14 cellular contexts compared by ENCODE assay signal in genomic region chr2:128302011-128302743, GRCh38. TPM values are rescaled to one million over a fixed set of nuclear protein-coding genes. Genes with fewer than 3 reads are reported as not detected.
DNase-seq lines count a peak whose midpoint lies in the region; ATAC-seq, FAIRE-seq and TF ChIP-seq lines count a peak whose summit lies in the region.
"Had no signal": no experiment of that assay in that cellular context is flagged by ENCODE, and none has a peak within 500 bp of the region (broad histone marks: within the 10 kb centered on the region; RNA-seq: fewer than 3 reads in every experiment).

No MANE protein-coding gene starts in this region.

- TF ChIP-seq EP300 in HepG2 (IDR thresholded peaks at IDR 0.05; ENCODE audit: low read depth in 2 of 2, low read length in 2 of 2) (no peak), HepG2 (CRISPR knock-in tag; IDR thresholded peaks at IDR 0.05; ENCODE audit: borderline replicate concordance) (no peak), suprapubic skin (IDR thresholded peaks at IDR 0.05) (no peak)

- POLR2A ChIA-PET in HepG2 (lab: Yijun Ruan, JAX) = no interaction called here
- POLR2A ChIA-PET in CD8-positive, alpha-beta T cell (lab: Charles Lee) = no interaction called here

- H3K4me3 ChIP-seq in brain microvascular endothelial cell (ENCODE audit: low read depth, low read length) = no peak overlapping the region
- no peak overlapping the region for H3K4me3 ChIP-seq in HepG2 (replicated peaks in 1 of 3; ENCODE audit: insufficient read depth in 1 of 3, low read depth in 2 of 3, low read length in 3 of 3)
- no peak overlapping the region for H3K4me3 ChIP-seq in suprapubic skin
- no peak overlapping the region for H3K4me3 ChIP-seq in CD8-positive, alpha-beta T cell (ENCODE audit: low read depth, low read length)
- H3K4me3 ChIP-seq: body of pancreas, prostate gland had no signal

- intact Hi-C loops in HepG2 (cut with micrococcal nuclease; ENCODE audit: unreplicated experiment) = no loop called here
- intact Hi-C loops in CD8-positive, alpha-beta T cell (cut with DNase I, micrococcal nuclease) = no loop called here

- H3K4me1 Mint-ChIP-seq in CD8-positive, alpha-beta T cell (ENCODE audit: low read depth) = peaks cover 4% of the 10 kb centered on the region

- H4K20me1 ChIP-seq in HepG2 (ENCODE audit: insufficient read depth, low read length) = peaks cover 88% of the 10 kb centered on the region

- no peak overlapping the region for H2AFZ ChIP-seq in HepG2 (ENCODE audit: low read length)

- no peak for FAIRE-seq in HepG2 (lab: Jason Lieb, UNC)

- no peak overlapping the region for H3K4me2 ChIP-seq in HepG2 (ENCODE audit: low read depth, low read length)

- TF ChIP-seq CTCF in brain microvascular endothelial cell (IDR thresholded peaks at IDR 0.05; ENCODE audit: low read depth, low read length, missing control alignments) (no peak), HepG2 (CRISPR knock-in tag; IDR thresholded peaks at IDR 0.05) (no peak), suprapubic skin (IDR thresholded peaks at IDR 0.05) (no peak)
- no peak for TF ChIP-seq CTCF in CD8-positive, alpha-beta T cell (IDR thresholded peaks at IDR 0.05)

- H3K27ac Mint-ChIP-seq in CD8-positive, alpha-beta T cell = no peak overlapping the region
- H3K27ac Mint-ChIP-seq: T-helper 17 cell had no signal

- H3K36me3 Mint-ChIP-seq in CD8-positive, alpha-beta T cell = peaks cover 2% of the 10 kb centered on the region

- CTCF ChIA-PET in HepG2 (lab: Yijun Ruan, JAX; ENCODE audit: low intra/inter-chr PET ratio, low total read pairs) = no interaction called here
- CTCF ChIA-PET in CD8-positive, alpha-beta T cell (lab: Charles Lee) = interaction anchor here (1.2 kb wide), 1 partner anchor 19 kb away, joined by 3 read pairs; no protein-coding TSS in a partner anchor

- no peak overlapping the region for H3K4me3 Mint-ChIP-seq in CD8-positive, alpha-beta T cell
- H3K4me3 Mint-ChIP-seq: stimulated activated naive CD8-positive, alpha-beta T cell treated with anti-CD3 and anti-CD28 coated beads, Interleukin-15, amount 100 ng/mL, for 72 hours; T-helper 17 cell had no signal

- H3K9ac ChIP-seq in HepG2 (ENCODE audit: insufficient read depth, low read depth, low read length) = no peak overlapping the region

- 96% methylated on average over 4 of the region's 8 CpGs for WGBS in HepG2 (ENCODE audit: low lambda C conversion rate)
- WGBS in suprapubic skin = 71% methylated on average over 6 of the region's 8 CpGs

- no peaks in the 10 kb centered on the region for H3K36me3 ChIP-seq in brain microvascular endothelial cell (replicated peaks)
- H3K36me3 ChIP-seq in HepG2 (replicated peaks in 1 of 2; ENCODE audit: control insufficient read depth in 1 of 2, insufficient read depth in 2 of 2, low read length in 2 of 2) = peaks cover 45 to 78% of the 10 kb centered on the region in 2 experiments
- no peaks in the 10 kb centered on the region for H3K36me3 ChIP-seq in suprapubic skin
- no peaks in the 10 kb centered on the region for H3K36me3 ChIP-seq in CD8-positive, alpha-beta T cell (ENCODE audit: insufficient read depth, low read length)
- H3K36me3 ChIP-seq: prostate gland had no signal

- H3K4me1 ChIP-seq in HepG2 (ENCODE audit: insufficient read depth, low read length) (peaks cover 46% of the 10 kb centered on the region), suprapubic skin (peaks cover 82% of the 10 kb centered on the region)
- H3K4me1 ChIP-seq in CD8-positive, alpha-beta T cell (ENCODE audit: insufficient read depth, low read length) = no peaks in the 10 kb centered on the region

- in situ Hi-C loops in brain microvascular endothelial cell (cut with HindIII; ENCODE audit: low pct_ligation_motif_present, low sequenced_read_pairs) = loop anchor here (25.0 kb wide), 1 partner anchor 435 kb away; no protein-coding TSS in a partner anchor
- in situ Hi-C loops in HepG2 (cut with HindIII; ENCODE audit: extremely low pct_ligation_motif_present, low pct_unique_long_range_greater_than_20kb) = no loop called here

- H3K27ac ChIP-seq in brain microvascular endothelial cell (peak overlapping the region; percentile 71), HepG2 (ENCODE audit: extremely low read length, insufficient read depth, low read length) (no peak overlapping the region), suprapubic skin (peak overlapping the region; percentile 50)
- H3K27ac ChIP-seq in CD8-positive, alpha-beta T cell (ENCODE audit: low read depth, low read length) = no peak overlapping the region
- H3K27ac ChIP-seq: epithelial cell of prostate had no signal

- no TSS peak for BruUV-seq in HepG2 (replicated peaks; lab: Mats Ljungman, UMichigan)

- ATAC-seq in HepG2 = no peak
- no peak for ATAC-seq in CD8-positive, alpha-beta T cell
- ATAC-seq: body of pancreas; stimulated activated naive CD8-positive, alpha-beta T cell treated with anti-CD3 and anti-CD28 coated beads, Interleukin-15, amount 100 ng/mL, for 72 hours; T-helper 17 cell had no signal

- H3K9me3 ChIP-seq in HepG2 (ENCODE audit: low read length) (no peaks in the 10 kb centered on the region), suprapubic skin (no peaks in the 10 kb centered on the region)
- H3K9me3 ChIP-seq in CD8-positive, alpha-beta T cell (ENCODE audit: low read length) = no peaks in the 10 kb centered on the region
- H3K9me3 ChIP-seq: body of pancreas, prostate gland had no signal

- peaks cover 100% of the 10 kb centered on the region for H3K79me2 ChIP-seq in HepG2 (ENCODE audit: insufficient read depth, low read length)

- no peak for TF ChIP-seq POLR2A in HepG2 (IDR thresholded peaks at IDR 0.05; ENCODE audit: insufficient read depth in 1 of 2, low read depth in 2 of 2, low read length in 2 of 2)
- no peak for TF ChIP-seq POLR2A in suprapubic skin (IDR thresholded peaks at IDR 0.05)

- TF ChIP-seq RAD21 in HepG2 (CRISPR knock-in tag; IDR thresholded peaks at IDR 0.05) = no peak

- H3K9me3 Mint-ChIP-seq in CD8-positive, alpha-beta T cell = peaks cover 3% of the 10 kb centered on the region

- H3K27me3 ChIP-seq in brain microvascular endothelial cell (replicated peaks) (no peaks in the 10 kb centered on the region), HepG2 (ENCODE audit: control insufficient read depth in 1 of 2, insufficient read depth in 2 of 2, low read length in 2 of 2) (no peaks in the 10 kb centered on the region), suprapubic skin (no peaks in the 10 kb centered on the region)
- H3K27me3 ChIP-seq in CD8-positive, alpha-beta T cell (ENCODE audit: insufficient read depth, low read length) = no peaks in the 10 kb centered on the region
- H3K27me3 ChIP-seq: body of pancreas had no signal

- H3K27me3 Mint-ChIP-seq in CD8-positive, alpha-beta T cell (ENCODE audit: low read depth) = no peaks in the 10 kb centered on the region
- H3K27me3 Mint-ChIP-seq: stimulated activated naive CD8-positive, alpha-beta T cell treated with anti-CD3 and anti-CD28 coated beads, Interleukin-15, amount 100 ng/mL, for 72 hours; T-helper 17 cell had no signal

- DNase-seq in M059J (ENCODE audit: low read depth) (peak; percentile 70), brain microvascular endothelial cell (no peak), HepG2 (ENCODE audit: low spot score) (no peak), suprapubic skin (ENCODE audit: low spot score in 2 of 2) (no peak), T-helper 1 cell (no peak), NCI-H1105 treated with DMSO at 0.1 percent for 48 hours (lab: John Stamatoyannopoulos, UW) (no peak)
- no peak for DNase-seq in CD8-positive, alpha-beta T cell
- DNase-seq: body of pancreas; Calu3; NCI-H2171; stimulated activated naive CD8-positive, alpha-beta T cell treated with anti-CD3 and anti-CD28 coated beads, Interleukin-15, amount 100 ng/mL, for 72 hours; T-helper 17 cell had no signal

TF ChIP-seq in HepG2, 621 proteins besides CTCF, POLR2A, EP300 and RAD21 (continues in another document):
- TF ChIP-seq NFIB (CRISPR knock-in tag; IDR thresholded peaks at IDR 0.05; ENCODE audit: borderline replicate concordance) (0 out of 2 replicates have a peak, but pooled peaks have one; percentile 1), ZBTB21 (CRISPR knock-in tag; IDR thresholded peaks at IDR 0.05) (no peak)

RNA-seq across cellular contexts. Expression of gene HS6ST1, which starts 16.5 kb away (rescaled TPM):
- 11.9 and 17.6 TPM in 2 replicates for total RNA-seq in M059J (2014; rRNA removed; shearing (Covaris generic))
- 68.4 and 84.6 TPM in 2 replicates for total RNA-seq in HepG2 (2016; rRNA removed; fragmentation: Illumina TruSeq; extraction: Trizol)
- 8.0 TPM in 2 replicates for total RNA-seq in HepG2 (2016; cell fraction: cytosol; rRNA removed; fragmentation: Illumina TruSeq; extraction: Trizol; ENCODE audit: low read depth)
- total RNA-seq in HepG2 (2016; cell fraction: insoluble cytoplasmic fraction; rRNA removed; fragmentation: Illumina TruSeq; extraction: Trizol) = 60.2 and 86.4 TPM in 2 replicates
- 38.4 and 40.3 TPM in 2 replicates for total RNA-seq in HepG2 (2016; cell fraction: membrane; rRNA removed; fragmentation: Illumina TruSeq; extraction: Trizol)
- total RNA-seq in HepG2 (2016; cell fraction: nucleus; rRNA removed; fragmentation: Illumina TruSeq; extraction: Trizol) = 59.1 and 66.3 TPM in 2 replicates
- 34.5 and 42.2 TPM in 2 replicates for polyA plus RNA-seq in HepG2 (2011; rRNA removed)
- 35.2 and 53.7 TPM in 2 replicates for polyA plus RNA-seq in HepG2 (2011; cell fraction: cytosol; rRNA removed)
- polyA plus RNA-seq in HepG2 (2011; cell fraction: nucleus; rRNA removed) = 38.8 and 44.3 TPM in 2 replicates
- 50.2 and 79.5 TPM in 2 replicates for polyA plus RNA-seq in HepG2 (2012)
- 5.2 and 5.6 TPM in 2 replicates for polyA plus RNA-seq in HepG2 (2016; cell fraction: cytosol; fragmentation: Illumina TruSeq; extraction: Trizol; ENCODE audit: low read depth)
- polyA plus RNA-seq in HepG2 (2016; cell fraction: insoluble cytoplasmic fraction; fragmentation: Illumina TruSeq; extraction: Trizol; ENCODE audit: low read depth) = 70.3 and 83.1 TPM in 2 replicates
- 24.6 and 27.0 TPM in 2 replicates for polyA plus RNA-seq in HepG2 (2016; cell fraction: membrane; fragmentation: Illumina TruSeq; extraction: Trizol; ENCODE audit: low read depth)
- 106 and 113 TPM in 2 replicates for polyA plus RNA-seq in HepG2 (2016; cell fraction: nucleus; fragmentation: Illumina TruSeq; extraction: Trizol; ENCODE audit: insufficient read depth, low read depth)
- 7.6 and 148 TPM in 2 replicates for polyA minus RNA-seq in HepG2 (2011; rRNA and poly(A)+ RNA removed; ENCODE audit: low replicate concordance)
- polyA minus RNA-seq in HepG2 (2011; cell fraction: cytosol; rRNA and poly(A)+ RNA removed) = 47.4 and 52.3 TPM in 2 replicates
- polyA minus RNA-seq in HepG2 (2011; cell fraction: nucleus; rRNA and poly(A)+ RNA removed) = 39.0 and 60.8 TPM in 2 replicates
- 10 to 100 TPM; 55.7 to 75.0 (median 67.3) TPM for total RNA-seq in suprapubic skin
- 1 to 10 TPM; 6.3 to 7.7 TPM for total RNA-seq in CD8-positive, alpha-beta T cell

Comparison
In these comparisons a context has a peak if more than half of its experiments do, and no peak if none do; other contexts are left out.
1. H3K27ac ChIP-seq: peak in brain microvascular endothelial cell (single experiment) and suprapubic skin (single experiment); none in HepG2 (single experiment) and CD8-positive, alpha-beta T cell (single experiment).